ENCODE assay signal across 8 cellular contexts in genomic region chr2:16281451-16282330, GRCh38.
A peak's percentile ranks its signal among the peaks of the same experiment; 100 is the strongest.
DNase-seq lines count a peak whose midpoint lies in the region; ATAC-seq, FAIRE-seq and TF ChIP-seq lines count a peak whose summit lies in the region.

No MANE protein-coding gene starts in this region.

- no peak overlapping the region for H3K4me3 Mint-ChIP-seq in brain
- H3K4me3 Mint-ChIP-seq in activated CD4-positive, alpha-beta T cell treated with anti-CD3 and anti-CD28 coated beads, Interleukin-2, amount 10 ng/mL, durations not matched to agents 7 days and 5 days: no peak overlapping the region
- H3K4me3 Mint-ChIP-seq in CD14-positive monocyte: no peak overlapping the region

- H3K9me3 Mint-ChIP-seq in brain (peaks cover 0 to 3% (median 0%) of the 10 kb centered on the region in 5 experiments), CD14-positive monocyte (no peaks in the 10 kb centered on the region)
- H3K9me3 Mint-ChIP-seq in activated CD4-positive, alpha-beta T cell treated with anti-CD3 and anti-CD28 coated beads, Interleukin-2, amount 10 ng/mL, durations not matched to agents 7 days and 5 days: no peaks in the 10 kb centered on the region

- TF ChIP-seq POLR2A in right lobe of liver (IDR thresholded peaks at IDR 0.05): no peak

- POLR2A ChIA-PET in activated CD4-positive, alpha-beta T cell treated with anti-CD3 and anti-CD28 coated beads, Interleukin-2, amount 10 ng/mL, durations not matched to agents 7 days and 5 days (lab: Charles Lee): no interaction called here

- ATAC-seq in GM19395 (IDR thresholded peaks at IDR 0.05; ENCODE audit: unreplicated experiment) (peak; percentile 76), right lobe of liver (peak; percentile 62 to 69 (median 64)), GM21515 (IDR thresholded peaks at IDR 0.05; ENCODE audit: unreplicated experiment) (no peak)

- TF ChIP-seq CTCF in D721Med (IDR thresholded peaks at IDR 0.05; ENCODE audit: insufficient read depth, missing control alignments) (peak; percentile 62), brain (conservative IDR thresholded peaks at IDR 0.05) (peak; percentile 71 to 75), right lobe of liver (IDR thresholded peaks at IDR 0.05) (peak; percentile 36 to 52 (median 45)), CD14-positive monocyte (IDR thresholded peaks at IDR 0.05) (no peak)

- CTCF ChIA-PET in activated CD4-positive, alpha-beta T cell treated with anti-CD3 and anti-CD28 coated beads, Interleukin-2, amount 10 ng/mL, durations not matched to agents 7 days and 5 days (lab: Charles Lee): interaction anchor here (1.0 kb wide), 1 partner anchor 342 kb away, joined by 3 read pairs; no protein-coding TSS in a partner anchor

- WGBS in right lobe of liver (ENCODE audit: insufficient coverage, low coverage, low lambda C conversion rate, missing lambda C conversion rate): 37% methylated on average over 9 of the region's 20 CpGs

- H3K27ac ChIP-seq in right lobe of liver: no peak overlapping the region

- no peaks in the 10 kb centered on the region for H3K9me3 ChIP-seq in right lobe of liver

- intact Hi-C loops in right lobe of liver (cut with DNase I) (no loop called here), CD14-positive monocyte (cut with micrococcal nuclease) (no loop called here)

- H3K27ac Mint-ChIP-seq in brain (peak overlapping the region in 3 of 5 experiments; percentile 23 to 68 (median 40)), CD14-positive monocyte (no peak overlapping the region)
- no peak overlapping the region for H3K27ac Mint-ChIP-seq in activated CD4-positive, alpha-beta T cell treated with anti-CD3 and anti-CD28 coated beads, Interleukin-2, amount 10 ng/mL, durations not matched to agents 7 days and 5 days

- H3K27me3 Mint-ChIP-seq in brain: peaks cover 3% of the 10 kb centered on the region
- peaks cover under 1% of the 10 kb centered on the region for H3K27me3 Mint-ChIP-seq in activated CD4-positive, alpha-beta T cell treated with anti-CD3 and anti-CD28 coated beads, Interleukin-2, amount 10 ng/mL, durations not matched to agents 7 days and 5 days
- peaks cover 0 to 2% (median 0%) of the 10 kb centered on the region in 3 donors for H3K27me3 Mint-ChIP-seq in CD14-positive monocyte (ENCODE audit: low read depth in 3 of 3)

- H3K27me3 ChIP-seq in right lobe of liver: no peaks in the 10 kb centered on the region

- H3K4me3 ChIP-seq in right lobe of liver: no peak overlapping the region

- H3K4me1 Mint-ChIP-seq in brain (peaks cover 36% of the 10 kb centered on the region), CD14-positive monocyte (peaks cover 3% of the 10 kb centered on the region)
- no peaks in the 10 kb centered on the region for H3K4me1 Mint-ChIP-seq in activated CD4-positive, alpha-beta T cell treated with anti-CD3 and anti-CD28 coated beads, Interleukin-2, amount 10 ng/mL, durations not matched to agents 7 days and 5 days

- no peaks in the 10 kb centered on the region for H3K4me1 ChIP-seq in right lobe of liver

- DNase-seq in D721Med (ENCODE audit: insufficient read length, low spot score) (peak; percentile 40), NAMALWA (ENCODE audit: low spot score) (peak; percentile 43), right lobe of liver (no peak), CD14-positive monocyte (ENCODE audit: low spot score) (no peak)
- DNase-seq in activated CD4-positive, alpha-beta T cell treated with anti-CD3 and anti-CD28 coated beads, Interleukin-2, amount 10 ng/mL, durations not matched to agents 7 days and 5 days: no peak

- no peaks in the 10 kb centered on the region for H3K36me3 Mint-ChIP-seq in brain
- no peaks in the 10 kb centered on the region for H3K36me3 Mint-ChIP-seq in activated CD4-positive, alpha-beta T cell treated with anti-CD3 and anti-CD28 coated beads, Interleukin-2, amount 10 ng/mL, durations not matched to agents 7 days and 5 days (ENCODE audit: low read depth)
- H3K36me3 Mint-ChIP-seq in CD14-positive monocyte: no peaks in the 10 kb centered on the region

- no peaks in the 10 kb centered on the region for H3K36me3 ChIP-seq in right lobe of liver

- peak; percentile 38 for FAIRE-seq in D721Med (lab: Jason Lieb, UNC)

Comparison
In these comparisons a context has a peak if more than half of its experiments do, and no peak if none do; other contexts are left out.
1. DNase-seq: peak in D721Med (single experiment) and NAMALWA (single experiment); none in right lobe of liver (0 of 3), activated CD4-positive, alpha-beta T cell treated with anti-CD3 and anti-CD28 coated beads, Interleukin-2, amount 10 ng/mL, durations not matched to agents 7 days and 5 days (single experiment) and CD14-positive monocyte (single experiment).
2. H3K27ac Mint-ChIP-seq: peak in brain (3 of 5); none in activated CD4-positive, alpha-beta T cell treated with anti-CD3 and anti-CD28 coated beads, Interleukin-2, amount 10 ng/mL, durations not matched to agents 7 days and 5 days (single experiment) and CD14-positive monocyte (0 of 7).